In the genomic region with DNA sequence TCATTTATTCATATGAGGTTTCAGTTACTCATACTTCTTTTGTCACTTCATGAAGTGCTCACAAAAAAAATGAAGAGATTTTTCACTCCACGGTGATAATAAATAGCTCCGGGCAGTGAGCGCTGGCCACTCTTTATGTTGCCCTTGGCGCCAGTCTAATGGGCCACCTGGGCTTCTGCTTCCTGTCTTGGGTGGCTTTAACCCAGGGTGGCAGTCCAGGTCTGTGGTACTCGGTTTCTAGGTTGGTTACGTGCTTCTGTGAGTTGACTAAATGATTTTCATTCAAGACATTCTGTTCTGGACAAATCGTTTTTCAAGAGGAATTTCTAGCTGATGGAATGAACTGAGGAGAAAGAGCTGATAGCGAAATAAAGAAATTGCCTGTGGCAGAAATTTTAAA, we compare ENCODE assay signal across 21 cellular contexts. TPM values are rescaled to one million over a fixed set of nuclear protein-coding genes. Genes with fewer than 3 reads are reported as not detected.
A peak's percentile ranks its signal among the peaks of the same experiment; 100 is the strongest.
DNase-seq lines count a peak whose midpoint lies in the region; ATAC-seq and TF ChIP-seq lines count a peak whose summit lies in the region.
"Had no signal": no experiment of that assay in that cellular context is flagged by ENCODE, and none has a peak within 500 bp of the region (broad histone marks: within the 10 kb centered on the region; RNA-seq: fewer than 3 reads in every experiment).

No MANE protein-coding gene starts in this region.

- TF ChIP-seq CTCF in esophagus squamous epithelium (IDR thresholded peaks at IDR 0.05): no peak

- no peaks in the 10 kb centered on the region for H3K9me3 Mint-ChIP-seq in activated T-cell treated with anti-CD3 and anti-CD28 coated beads, Interleukin-2, amount 50 U/mL, for 4 hours
- H3K9me3 Mint-ChIP-seq: IgD-negative memory B cell had no signal

- H3K36me3 Mint-ChIP-seq in activated T-cell treated with anti-CD3 and anti-CD28 coated beads, Interleukin-2, amount 50 U/mL, for 4 hours (ENCODE audit: insufficient read depth): no peaks in the 10 kb centered on the region
- H3K36me3 Mint-ChIP-seq: IgD-negative memory B cell had no signal

- no peak overlapping the region for H3K4me3 Mint-ChIP-seq in activated T-cell treated with anti-CD3 and anti-CD28 coated beads, Interleukin-2, amount 50 U/mL, for 4 hours
- H3K4me3 Mint-ChIP-seq: IgD-negative memory B cell had no signal

- 76 to 79% methylated on average over 8 of the region's 8 CpGs for WGBS in esophagus squamous epithelium, 2 donors

- H3K4me3 ChIP-seq in SJSA1 (no peak overlapping the region), esophagus squamous epithelium (no peak overlapping the region)

- no peaks in the 10 kb centered on the region for H3K9me3 ChIP-seq in SJSA1 (replicated peaks)
- H3K9me3 ChIP-seq in esophagus squamous epithelium: no peaks in the 10 kb centered on the region

- no peaks in the 10 kb centered on the region for H3K27me3 Mint-ChIP-seq in activated T-cell treated with anti-CD3 and anti-CD28 coated beads, Interleukin-2, amount 50 U/mL, for 4 hours (ENCODE audit: low read depth)

- ATAC-seq in activated T-cell treated with anti-CD3 and anti-CD28 coated beads, Interleukin-2, amount 50 U/mL, for 4 hours: no peak
- no peak for ATAC-seq in GM21723 (IDR thresholded peaks at IDR 0.05; ENCODE audit: unreplicated experiment)
- ATAC-seq: HCT116, PC-3, SK-N-SH treated with all-trans-retinoic acid at 6 μM for 48 hours had no signal

- H3K4me1 ChIP-seq in SJSA1 (replicated peaks): peaks cover 36% of the 10 kb centered on the region
- H3K4me1 ChIP-seq in esophagus squamous epithelium: no peaks in the 10 kb centered on the region

- H3K27ac ChIP-seq in SJSA1 (peak overlapping the region; percentile 57), esophagus squamous epithelium (no peak overlapping the region)
- H3K27ac ChIP-seq: KMS-11 had no signal

- peak; percentile 34 for DNase-seq in NCI-H748 (lab: John Stamatoyannopoulos, UW; ENCODE audit: unreplicated experiment)
- no peak for DNase-seq in NCI-H748 treated with DMSO at 0.1 percent for 48 hours (lab: John Stamatoyannopoulos, UW)
- peak; percentile 72 for DNase-seq in NCI-H146 (lab: John Stamatoyannopoulos, UW)
- DNase-seq in SJSA1 (ENCODE audit: low read depth in 1 of 2, low spot score in 2 of 2): peak; percentile 69
- no peak for DNase-seq in activated T-cell treated with anti-CD3 and anti-CD28 coated beads, Interleukin-2, amount 50 U/mL, for 4 hours
- no peak for DNase-seq in esophagus squamous epithelium (lab: John Stamatoyannopoulos, UW)
- DNase-seq in NCI-H510A treated with DMSO at 0.1 percent for 48 hours (lab: John Stamatoyannopoulos, UW): no peak
- DNase-seq: 8988T; NCI-H1048; NCI-H1694 treated with DMSO at 0.1 percent for 48 hours; NCI-H2107; NCI-H446 treated with DMSO at 0.1 percent for 48 hours; NCI-H526 treated with DMSO at 0.1 percent for 48 hours; NK-92 treated with Interleukin-12 subunit alpha and Interleukin-12 subunit beta, amount 100 ng/mL, for 24 hours; PC-3; T-helper 2 cell had no signal

- no peaks in the 10 kb centered on the region for H3K36me3 ChIP-seq in SJSA1
- no peaks in the 10 kb centered on the region for H3K36me3 ChIP-seq in esophagus squamous epithelium

- TF ChIP-seq POLR2A in esophagus squamous epithelium (IDR thresholded peaks at IDR 0.05): no peak

- intact Hi-C loops in esophagus squamous epithelium (cut with DNase I): no loop called here

- no peaks in the 10 kb centered on the region for H3K27me3 ChIP-seq in SJSA1 (replicated peaks)
- no peaks in the 10 kb centered on the region for H3K27me3 ChIP-seq in esophagus squamous epithelium

- H3K4me1 Mint-ChIP-seq in activated T-cell treated with anti-CD3 and anti-CD28 coated beads, Interleukin-2, amount 50 U/mL, for 4 hours (ENCODE audit: low read depth): no peaks in the 10 kb centered on the region
- H3K4me1 Mint-ChIP-seq: IgD-negative memory B cell had no signal

RNA-seq across cellular contexts. Expression of a gene that starts 34.6 kb away (rescaled TPM):
- 63.9 and 65.3 TPM in 2 replicates for total RNA-seq in SJSA1 (2014; rRNA removed; shearing (Covaris generic))
- total RNA-seq in activated T-cell treated with anti-CD3 and anti-CD28 coated beads, Interleukin-2, amount 50 U/mL, for 4 hours: under 1 TPM; 0.14 to 0.29 (median 0.20) TPM
- total RNA-seq in esophagus squamous epithelium: 10 to 100 TPM in 1 of 4 donors, 1 to 10 TPM in 2, under 1 TPM in 1; 0.91 to 12.2 (median 3.2) TPM

Comparison
In these comparisons a context has a peak if more than half of its experiments do, and no peak if none do; other contexts are left out.
1. DNase-seq: peak in NCI-H748 (single experiment), NCI-H146 (single experiment) and SJSA1 (2 of 2); none in NCI-H748 treated with DMSO at 0.1 percent for 48 hours (single experiment), activated T-cell treated with anti-CD3 and anti-CD28 coated beads, Interleukin-2, amount 50 U/mL, for 4 hours (single experiment), esophagus squamous epithelium (single experiment) and NCI-H510A treated with DMSO at 0.1 percent for 48 hours (single experiment).